8 cellular contexts compared by ENCODE assay signal in the genomic region with DNA sequence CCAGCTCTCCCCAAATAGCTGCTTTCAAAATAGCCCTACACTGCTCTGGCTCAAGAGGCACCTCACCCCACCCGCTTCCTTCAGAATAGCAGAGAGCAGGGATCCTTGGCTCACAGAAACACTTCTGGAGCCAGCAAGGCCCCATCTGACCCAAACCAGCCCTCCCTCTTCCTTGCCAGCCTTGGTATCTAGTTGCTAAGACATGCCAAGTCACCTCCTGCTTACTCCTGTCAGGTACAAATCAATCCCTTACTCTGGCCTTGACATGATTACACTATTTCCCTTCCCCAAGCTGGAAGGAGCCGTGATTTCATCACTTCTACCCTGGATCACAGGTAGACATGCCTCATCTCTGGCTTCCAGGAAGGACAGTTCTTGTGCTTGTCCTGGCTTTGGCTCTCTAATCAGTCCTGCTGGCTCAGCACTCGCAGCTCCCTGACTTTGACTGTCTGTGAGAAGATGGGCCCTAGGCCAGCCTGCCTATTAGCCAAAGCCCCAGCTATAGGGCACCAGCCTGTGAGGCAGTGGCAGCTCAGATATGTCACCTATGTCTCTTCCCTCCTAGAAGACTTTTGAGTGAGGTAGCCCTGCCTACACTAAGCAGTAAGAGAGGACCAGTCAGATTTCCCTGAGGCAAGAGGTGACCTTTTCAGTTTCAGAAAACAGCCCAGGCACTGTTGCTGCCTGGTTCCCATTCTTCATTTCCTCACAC. TPM values are rescaled to one million over a fixed set of nuclear protein-coding genes. Genes with fewer than 3 reads are reported as not detected.
A peak's percentile ranks its signal among the peaks of the same experiment; 100 is the strongest.
DNase-seq lines count a peak whose midpoint lies in the region; ATAC-seq, FAIRE-seq and TF ChIP-seq lines count a peak whose summit lies in the region.
"Had no signal": no experiment of that assay in that cellular context is flagged by ENCODE, and none has a peak within 500 bp of the region (broad histone marks: within the 10 kb centered on the region; RNA-seq: fewer than 3 reads in every experiment).

No MANE protein-coding gene starts in this region.

- H3K9me3 ChIP-seq in lower lobe of right lung = no peaks in the 10 kb centered on the region
- no peaks in the 10 kb centered on the region for H3K9me3 ChIP-seq in suprapubic skin
- no peaks in the 10 kb centered on the region for H3K9me3 ChIP-seq in HAP-1

- H3K27ac ChIP-seq in lower lobe of right lung = peak overlapping the region; percentile 63
- H3K27ac ChIP-seq in suprapubic skin = peak overlapping the region; percentile 66

- peaks cover 18% of the 10 kb centered on the region for H3K4me1 ChIP-seq in lower lobe of right lung
- H3K4me1 ChIP-seq in suprapubic skin = peaks cover 20% of the 10 kb centered on the region
- no peaks in the 10 kb centered on the region for H3K4me1 ChIP-seq in HAP-1

- TF ChIP-seq POLR2A in suprapubic skin (IDR thresholded peaks at IDR 0.05) = no peak

- TF ChIP-seq CTCF in bronchial epithelial cell (IDR thresholded peaks at IDR 0.05; ENCODE audit: insufficient read depth, low read length, severe bottlenecking) (no peak), lower lobe of right lung (IDR thresholded peaks at IDR 0.05) (no peak), suprapubic skin (IDR thresholded peaks at IDR 0.05) (no peak)

- in situ Hi-C loops in HAP-1 (cut with MboI; ENCODE audit: low sequenced_read_pairs) = loop anchor here (5.0 kb wide), 1 partner anchor 143 kb away; a partner anchor contains a TSS

- no peak overlapping the region for H3K4me3 ChIP-seq in bronchial epithelial cell (ENCODE audit: low read depth, low read length)
- H3K4me3 ChIP-seq in lower lobe of right lung = no peak overlapping the region
- H3K4me3 ChIP-seq in suprapubic skin = no peak overlapping the region
- H3K4me3 ChIP-seq in HAP-1 = no peak overlapping the region

- no peak for TF ChIP-seq EP300 in suprapubic skin (IDR thresholded peaks at IDR 0.05)

- DNase-seq in NCI-H446 (lab: John Stamatoyannopoulos, UW) (peak; percentile 12 to 60), bronchial epithelial cell (ENCODE audit: low read depth) (peak; percentile 81), lower lobe of right lung (no peak), suprapubic skin (ENCODE audit: low spot score in 2 of 2) (no peak), HAP-1 (ENCODE audit: low spot score in 2 of 2) (no peak)
- DNase-seq: DND-41 had no signal

- intact Hi-C loops in lower lobe of right lung (cut with DNase I) = no loop called here

- 47% methylated on average over 2 of the region's 3 CpGs for WGBS in suprapubic skin

- H3K27me3 ChIP-seq in bronchial epithelial cell (ENCODE audit: control insufficient read depth, insufficient read depth, low read length) (no peaks in the 10 kb centered on the region), lower lobe of right lung (ENCODE audit: low read depth) (no peaks in the 10 kb centered on the region), suprapubic skin (no peaks in the 10 kb centered on the region), HAP-1 (ENCODE audit: low read depth) (no peaks in the 10 kb centered on the region)

- FAIRE-seq in bronchial epithelial cell (lab: Jason Lieb, UNC) = no peak

- ATAC-seq in lower lobe of right lung (peak; percentile 69 to 80), HG02623 (IDR thresholded peaks at IDR 0.05; ENCODE audit: unreplicated experiment) (no peak), GM19455 (IDR thresholded peaks at IDR 0.05; ENCODE audit: unreplicated experiment) (no peak)

- H3K36me3 ChIP-seq in bronchial epithelial cell (ENCODE audit: control insufficient read depth, insufficient read depth, low read length) = no peaks in the 10 kb centered on the region
- H3K36me3 ChIP-seq in lower lobe of right lung = peaks cover 22% of the 10 kb centered on the region
- H3K36me3 ChIP-seq in suprapubic skin = peaks cover 37% of the 10 kb centered on the region
- peaks cover 13% of the 10 kb centered on the region for H3K36me3 ChIP-seq in HAP-1 (replicated peaks)

RNA-seq across cellular contexts. Expression of a gene that starts 8.9 kb away (rescaled TPM):
- total RNA-seq in bronchial epithelial cell (20.2 and 20.5 TPM in 2 replicates), lower lobe of right lung (23.7 TPM), suprapubic skin (10 to 100 TPM; 22.1 to 38.2 (median 30.7) TPM)

RNA-seq across cellular contexts. Expression of a gene that starts 9.2 kb away (rescaled TPM):
- total RNA-seq in bronchial epithelial cell (5.2 and 9.5 TPM in 2 replicates), lower lobe of right lung (11.5 TPM), suprapubic skin (1 to 10 TPM; 5.5 to 8.5 (median 8.5) TPM)

RNA-seq across cellular contexts. Expression of a gene that starts 22.4 kb away (rescaled TPM):
- total RNA-seq in bronchial epithelial cell (under 0.01 and 0.53 TPM in 2 replicates), lower lobe of right lung (not detected), suprapubic skin (1 to 10 TPM in 3 of 4 donors, not detected in 1; 1.1 to 3.3 (median 2.7) TPM)

Comparison
In these comparisons a context has a peak if more than half of its experiments do, and no peak if none do; other contexts are left out.
1. DNase-seq: peak in NCI-H446 (2 of 2) and bronchial epithelial cell (single experiment); none in lower lobe of right lung (single experiment), suprapubic skin (0 of 2) and HAP-1 (0 of 2).
2. ATAC-seq: peak in lower lobe of right lung (2 of 2); none in HG02623 (single experiment) and GM19455 (single experiment).